In genomic region chr12:25557830-25558436, GRCh38 we compare ENCODE assay signal across 9 cellular contexts. TPM values are rescaled to one million over a fixed set of nuclear protein-coding genes. Genes with fewer than 3 reads are reported as not detected.
A peak's percentile ranks its signal among the peaks of the same experiment; 100 is the strongest.
DNase-seq lines count a peak whose midpoint lies in the region; ATAC-seq and TF ChIP-seq lines count a peak whose summit lies in the region.
"Had no signal": no experiment of that assay in that cellular context is flagged by ENCODE, and none has a peak within 500 bp of the region (broad histone marks: within the 10 kb centered on the region; RNA-seq: fewer than 3 reads in every experiment).

No MANE protein-coding gene starts in this region.

- H3K4me1 ChIP-seq in HAP-1 (no peaks in the 10 kb centered on the region), transverse colon (no peaks in the 10 kb centered on the region)

- TF ChIP-seq EP300 in transverse colon (IDR thresholded peaks at IDR 0.05; ENCODE audit: low read depth), result no peak

- H3K4me3 ChIP-seq in HAP-1 (no peak overlapping the region), foreskin fibroblast (ENCODE audit: low read depth in 1 of 2, low read length in 2 of 2) (no peak overlapping the region), transverse colon (no peak overlapping the region)

- ATAC-seq in HG03196 (IDR thresholded peaks at IDR 0.05; ENCODE audit: unreplicated experiment) (no peak), esophagus mucosa (no peak)
- ATAC-seq: naive thymus-derived CD4-positive, alpha-beta T cell had no signal

- intact Hi-C loops in transverse colon (cut with DNase I; ENCODE audit: low total_unique reads), result no loop called here

- H3K9me3 ChIP-seq in HAP-1, result no peaks in the 10 kb centered on the region; the same call in 1 of the 2 replicates
- no peaks in the 10 kb centered on the region for H3K9me3 ChIP-seq in transverse colon

- peak; percentile 41 for DNase-seq in CD1c-positive myeloid dendritic cell (ENCODE audit: extremely low spot score)
- DNase-seq in HAP-1 (ENCODE audit: low spot score in 2 of 2), result peak; percentile 41 to 73
- peak; percentile 56 for DNase-seq in RKO (ENCODE audit: low spot score)
- peak; percentile 41 to 79 for DNase-seq in foreskin fibroblast
- no peak for DNase-seq in transverse colon
- no peak for DNase-seq in SK-N-DZ (ENCODE audit: low spot score)

- H3K27ac ChIP-seq in transverse colon, result no peak overlapping the region

- peak; percentile 34 for TF ChIP-seq CTCF in foreskin fibroblast (IDR thresholded peaks at IDR 0.05; ENCODE audit: low read depth, low read length)
- peak in 3 of 5 experiments; percentile 17 to 29 (median 28) for TF ChIP-seq CTCF in transverse colon (IDR thresholded peaks at IDR 0.05)

- in situ Hi-C loops in HAP-1 (cut with MboI; ENCODE audit: low sequenced_read_pairs), result loop anchor here (25.0 kb wide), 1 partner anchor 479 kb away; no protein-coding TSS in a partner anchor
- in situ Hi-C loops in transverse colon (cut with MboI; ENCODE audit: low pct_ligation_motif_present in 1 of 4, low pct_unique_long_range_greater_than_20kb in 1 of 4, low sequenced_read_pairs in 3 of 4), result loop anchor here in 1 of 4 donors (25.0 kb wide), 1 partner anchor 96 kb away; no protein-coding TSS in a partner anchor

- H3K27me3 ChIP-seq in HAP-1 (ENCODE audit: low read depth), result no peaks in the 10 kb centered on the region
- H3K27me3 ChIP-seq in transverse colon, result no peaks in the 10 kb centered on the region

- no peak for TF ChIP-seq POLR2A in transverse colon (IDR thresholded peaks at IDR 0.05)

- no peaks in the 10 kb centered on the region for H3K36me3 ChIP-seq in HAP-1 (replicated peaks)
- no peaks in the 10 kb centered on the region for H3K36me3 ChIP-seq in transverse colon

- 22 to 51% methylated on average over 2 of the region's 2 CpGs for WGBS in transverse colon (ENCODE audit: low coverage in 1 of 2), 2 donors

RNA-seq across cellular contexts. Expression of gene LMNTD1, which starts 4.8 kb away (rescaled TPM):
- not detected for total RNA-seq in transverse colon
- 0.32 TPM for total RNA-seq in esophagus mucosa
- polyA plus RNA-seq in SK-N-DZ (2014; cell fraction: cytosol; rRNA removed), result not detected in 2 replicates
- polyA plus RNA-seq in SK-N-DZ (2014; cell fraction: nucleus; rRNA removed), result not detected in 2 replicates
- total RNA-seq: naive thymus-derived CD4-positive, alpha-beta T cell had no signal
- polyA plus RNA-seq: naive thymus-derived CD4-positive, alpha-beta T cell had no signal

Comparison
In these comparisons a context has a peak if more than half of its experiments do, and no peak if none do; other contexts are left out.
1. DNase-seq: peak in CD1c-positive myeloid dendritic cell (single experiment), HAP-1 (2 of 2), RKO (single experiment) and foreskin fibroblast (2 of 2); none in transverse colon (single experiment) and SK-N-DZ (single experiment).